ENCODE assay signal across 8 cellular contexts in genomic region chr3:81485444-81485865, GRCh38.
A peak's percentile ranks its signal among the peaks of the same experiment; 100 is the strongest.
DNase-seq lines count a peak whose midpoint lies in the region; ATAC-seq, FAIRE-seq and TF ChIP-seq lines count a peak whose summit lies in the region.

No MANE protein-coding gene starts in this region.

- FAIRE-seq in GM12878 (lab: Jason Lieb, UNC): no peak

- peak; percentile 99 for ATAC-seq in GM19351 (IDR thresholded peaks at IDR 0.05; ENCODE audit: unreplicated experiment)
- peak; percentile 98 for ATAC-seq in HG03196 (IDR thresholded peaks at IDR 0.05; ENCODE audit: unreplicated experiment)
- ATAC-seq in GM12878: peak; percentile 99
- ATAC-seq in effector memory CD8-positive, alpha-beta T cell (replicated peaks): no peak

- H3K36me3 ChIP-seq in GM12878 (ENCODE audit: control insufficient read depth in 2 of 2, insufficient read depth in 2 of 2, low read length in 1 of 2): no peaks in the 10 kb centered on the region

- CTCF ChIA-PET in GM12878 (lab: Yijun Ruan, JAX): interaction anchor here (0.6 to 1.6 kb wide), 7 partner anchors 10 to 594 kb away, joined by 3 to 6 read pairs (median 3); no protein-coding TSS in a partner anchor

- H3K4me1 ChIP-seq in GM12878 (ENCODE audit: control insufficient read depth, insufficient read depth, low read length): peaks cover 9% of the 10 kb centered on the region

- RAD21 ChIA-PET in GM12878 (lab: Charles Lee; ENCODE audit: unreplicated experiment): interaction anchor here (1.0 kb wide), 1 partner anchor 96 kb away, joined by 3 read pairs; no protein-coding TSS in a partner anchor

- H3K4me2 ChIP-seq in GM12878 (ENCODE audit: control insufficient read depth, insufficient read depth): peak overlapping the region; percentile 44; the same call in 1 of the 2 replicates

- H3K27me3 Mint-ChIP-seq in effector memory CD8-positive, alpha-beta T cell: no peaks in the 10 kb centered on the region

- H3K9ac ChIP-seq in GM12878 (ENCODE audit: control insufficient read depth, insufficient read depth, low read length): no peak overlapping the region

- H3K36me3 Mint-ChIP-seq in effector memory CD8-positive, alpha-beta T cell (ENCODE audit: insufficient read depth): no peaks in the 10 kb centered on the region

- DNase-seq in GM12878 (ENCODE audit: low read depth, low spot score) (peak; percentile 38), pons (ENCODE audit: low spot score) (peak; percentile 81), islet precursor cell (no peak), NCI-H2107 treated with DMSO at 0.1 percent for 48 hours (lab: John Stamatoyannopoulos, UW; ENCODE audit: unreplicated experiment) (no peak)
- no peak for DNase-seq in effector memory CD8-positive, alpha-beta T cell
- DNase-seq in activated effector memory CD4-positive, alpha-beta T cell treated with anti-CD3 and anti-CD28 coated beads, Interleukin-2, amount 50 U/mL, for 16 hours: no peak

- no peak for TF ChIP-seq CTCF in GM12878 (IDR thresholded peaks at IDR 0.05 in 2 of 3, conservative IDR thresholded peaks at IDR 0.05 in 1 of 3; ENCODE audit: control insufficient read depth in 2 of 3, extremely low read depth in 1 of 3, insufficient read depth in 1 of 3, low read depth in 3 of 3, low read length in 3 of 3)

- peak in 1 of 2 experiments; percentile 71; a peak in 1 of 4 replicates for TF ChIP-seq EP300 in GM12878 (IDR thresholded peaks at IDR 0.05; ENCODE audit: borderline replicate concordance in 1 of 2, control insufficient read depth in 1 of 2, low read depth in 2 of 2, low read length in 2 of 2)

- no peak for TF ChIP-seq POLR2A in GM12878 (IDR thresholded peaks at IDR 0.05; ENCODE audit: low read depth, low read length)

- WGBS in GM12878 (ENCODE audit: insufficient coverage, insufficient replicate concordance, low lambda C conversion rate, missing lambda C conversion rate): 34% methylated on average over 5 of the region's 5 CpGs

- no peak overlapping the region for H3K27ac Mint-ChIP-seq in effector memory CD8-positive, alpha-beta T cell

- intact Hi-C loops in GM12878 (cut with micrococcal nuclease; ENCODE audit: unreplicated experiment): no loop called here

- H2AFZ ChIP-seq in GM12878 (ENCODE audit: control insufficient read depth, low read depth, low read length): peak overlapping the region; percentile 54

- H3K9me3 Mint-ChIP-seq in effector memory CD8-positive, alpha-beta T cell: peaks cover 3 to 9% of the 10 kb centered on the region in 2 donors

- H3K4me3 Mint-ChIP-seq in effector memory CD8-positive, alpha-beta T cell: no peak overlapping the region

- no peaks in the 10 kb centered on the region for H3K4me1 Mint-ChIP-seq in effector memory CD8-positive, alpha-beta T cell (ENCODE audit: low read depth in 2 of 2)

- H3K9me3 ChIP-seq in GM12878 (replicated peaks; ENCODE audit: control insufficient read depth, insufficient read depth, low read length): no peaks in the 10 kb centered on the region

- POLR2A ChIA-PET in GM12878 (lab: Charles Lee): interaction anchor here (1.1 kb wide), 1 partner anchor 18 kb away, joined by 3 read pairs; no protein-coding TSS in a partner anchor

- no peaks in the 10 kb centered on the region for H4K20me1 ChIP-seq in GM12878 (ENCODE audit: control insufficient read depth, insufficient read depth)

- no peak overlapping the region for H3K27ac ChIP-seq in GM12878 (ENCODE audit: control insufficient read depth, insufficient read depth)

- H3K4me3 ChIP-seq in GM12878: 0 out of 2 replicates have a peak overlapping the region, but pooled peaks have one; percentile 26

- SMC1A ChIA-PET in GM12878 (lab: Charles Lee; ENCODE audit: uncharacterized antibody, unreplicated experiment): interaction anchor here (1.0 to 1.3 kb wide), 4 partner anchors 9 to 649 kb away, joined by 3 to 5 read pairs (median 4); no protein-coding TSS in a partner anchor

- no peak for TF ChIP-seq RAD21 in GM12878 (IDR thresholded peaks at IDR 0.05; ENCODE audit: insufficient read depth, low read depth, low read length)

- BruUV-seq in GM12878 (replicated peaks; lab: Mats Ljungman, UMichigan): no TSS peak

- H3K79me2 ChIP-seq in GM12878 (ENCODE audit: control insufficient read depth, insufficient read depth, low read length): no peaks in the 10 kb centered on the region

- in situ Hi-C loops in GM12878 (cut with MboI): no loop called here

- no peaks in the 10 kb centered on the region for H3K27me3 ChIP-seq in GM12878 (replicated peaks in 1 of 2; ENCODE audit: control insufficient read depth in 2 of 2, insufficient read depth in 2 of 2, low read length in 1 of 2)

TF ChIP-seq in GM12878, 131 proteins besides CTCF, POLR2A, EP300 and RAD21 (continues in another document):
- TF ChIP-seq NFIC (IDR thresholded peaks at IDR 0.05; ENCODE audit: low read depth, low read length): peak; percentile 58
- TF ChIP-seq FOXM1 (IDR thresholded peaks at IDR 0.05; ENCODE audit: low read depth, low read length): 0 out of 2 replicates have a peak, but pooled peaks have one; percentile 28
- TF ChIP-seq RUNX3 (IDR thresholded peaks at IDR 0.05; ENCODE audit: low read length): peak; percentile 58
- TF ChIP-seq TBL1XR1 (IDR thresholded peaks at IDR 0.05; ENCODE audit: low read depth, low read length): no peak
- TF ChIP-seq ASH2L (IDR thresholded peaks at IDR 0.05; ENCODE audit: borderline replicate concordance, low read depth): no peak
- TF ChIP-seq SKIL (IDR thresholded peaks at IDR 0.05; ENCODE audit: low read depth, poor library complexity, severe bottlenecking): peak; percentile 30
- no peak for TF ChIP-seq CBX3 (IDR thresholded peaks at IDR 0.05; ENCODE audit: borderline replicate concordance, low read depth)
- no peak for TF ChIP-seq CHD1 (IDR thresholded peaks at IDR 0.05; ENCODE audit: low read depth, low read length)
- no peak for TF ChIP-seq KDM1A (IDR thresholded peaks at IDR 0.05; ENCODE audit: borderline replicate concordance)
- TF ChIP-seq IKZF2 (IDR thresholded peaks at IDR 0.05): peak; percentile 9 to 36; a peak in 1 of 4 replicates
- TF ChIP-seq SMARCA5 (IDR thresholded peaks at IDR 0.05): no peak
- peak; percentile 67; the same call in 1 of the 2 replicates for TF ChIP-seq BACH1 (IDR thresholded peaks at IDR 0.05; ENCODE audit: borderline replicate concordance)
- TF ChIP-seq ZNF217 (IDR thresholded peaks at IDR 0.05): peak; percentile 56; the same call in 1 of the 2 replicates
- peak; percentile 19; the same call in 1 of the 2 replicates for TF ChIP-seq CREM (IDR thresholded peaks at IDR 0.05; ENCODE audit: low read depth)
- TF ChIP-seq FOXK2 (IDR thresholded peaks at IDR 0.05): no peak
- no peak for TF ChIP-seq EGR1 (IDR thresholded peaks at IDR 0.05; ENCODE audit: borderline replicate concordance in 1 of 2, low read depth in 2 of 2, low read length in 2 of 2)
- TF ChIP-seq ZSCAN29 (IDR thresholded peaks at IDR 0.05): no peak
- TF ChIP-seq HCFC1 (IDR thresholded peaks at IDR 0.05; ENCODE audit: low read length): no peak
- peak; percentile 77 for TF ChIP-seq ATF2 (IDR thresholded peaks at IDR 0.05; ENCODE audit: low read length)
- TF ChIP-seq E2F4 (IDR thresholded peaks at IDR 0.05; ENCODE audit: low read depth, low read length): no peak
- peak; percentile 68 for TF ChIP-seq PML (IDR thresholded peaks at IDR 0.05; ENCODE audit: low read length)
- 0 out of 2 replicates have a peak, but pooled peaks have one; percentile 26 for TF ChIP-seq MTA3 (IDR thresholded peaks at IDR 0.05; ENCODE audit: borderline replicate concordance, low read length)

Comparison
In these comparisons a context has a peak if more than half of its experiments do, and no peak if none do; other contexts are left out.
1. DNase-seq: peak in GM12878 (single experiment) and pons (single experiment); none in effector memory CD8-positive, alpha-beta T cell (0 of 3), islet precursor cell (single experiment), activated effector memory CD4-positive, alpha-beta T cell treated with anti-CD3 and anti-CD28 coated beads, Interleukin-2, amount 50 U/mL, for 16 hours (single experiment) and NCI-H2107 treated with DMSO at 0.1 percent for 48 hours (single experiment).